ENCODE assay signal across 29 cellular contexts in genomic region chr5:154893381-154893780, GRCh38. TPM values are rescaled to one million over a fixed set of nuclear protein-coding genes. Genes with fewer than 3 reads are reported as not detected.
"Had no signal": no experiment of that assay in that cellular context is flagged by ENCODE, and none has a peak within 500 bp of the region (broad histone marks: within the 10 kb centered on the region; RNA-seq: fewer than 3 reads in every experiment).

No MANE protein-coding gene starts in this region.

- ATAC-seq: activated CD4-positive, alpha-beta T cell treated with anti-CD3 and anti-CD28 coated beads for 36 hours; activated T-cell treated with anti-CD3 and anti-CD28 coated beads, Interleukin-2, amount 50 U/mL, for 72 hours; foreskin keratinocyte; gastrocnemius medialis; heart left ventricle; T-helper 17 cell had no signal

- DNase-seq: activated CD4-positive, alpha-beta T cell treated with anti-CD3 and anti-CD28 coated beads for 36 hours; activated CD4-positive, alpha-beta T cell treated with anti-CD3 and anti-CD28 coated beads, Interleukin-2, amount 10 ng/mL, durations not matched to agents 7 days and 5 days; activated CD4-positive, alpha-beta T cell treated with anti-CD3 and anti-CD28 coated beads, Interleukin-2, amount 50 U/mL, for 48 hours; activated CD4-positive, CD25-positive, alpha-beta regulatory T cell; activated CD4-positive, CD25-positive, alpha-beta regulatory T cell treated with anti-CD3 and anti-CD28 coated beads, Interleukin-2, amount 50 U/mL, for 72 hours; activated CD8-positive, alpha-beta memory T cell treated with anti-CD3 and anti-CD28 coated beads, Interleukin-2, amount 50 U/mL, for 48 hours; activated gamma-delta T cell; activated naive CD4-positive, alpha-beta T cell treated with anti-CD3 and anti-CD28 coated beads for 36 hours; activated T-cell treated with anti-CD3 and anti-CD28 coated beads for 4 hours; activated T-cell treated with anti-CD3 and anti-CD28 coated beads, Interleukin-2, amount 50 U/mL, for 24 hours; activated T-cell treated with anti-CD3 and anti-CD28 coated beads, Interleukin-2, amount 50 U/mL, for 72 hours; amniotic stem cell; anterior cingulate cortex; brain microvascular endothelial cell; dorsolateral prefrontal cortex; effector memory CD4-positive, alpha-beta T cell; endodermal cell; erythroblast; foreskin keratinocyte; gastrocnemius medialis; glutamatergic neuron; heart left ventricle; T-helper 1 cell; T-helper 17 cell; T1000 had no signal

- H3K4me1 Mint-ChIP-seq: activated CD4-positive, alpha-beta T cell treated with anti-CD3 and anti-CD28 coated beads for 36 hours; central memory CD8-positive, alpha-beta T cell; T-helper 17 cell had no signal

- H3K4me3 Mint-ChIP-seq: activated CD4-positive, alpha-beta T cell treated with anti-CD3 and anti-CD28 coated beads for 36 hours; activated CD4-positive, alpha-beta T cell treated with anti-CD3 and anti-CD28 coated beads, Interleukin-2, amount 10 ng/mL, durations not matched to agents 7 days and 5 days; activated naive CD4-positive, alpha-beta T cell treated with anti-CD3 and anti-CD28 coated beads for 36 hours; activated naive CD8-positive, alpha-beta T cell; activated T-cell treated with anti-CD3 and anti-CD28 coated beads, Interleukin-2, amount 50 U/mL, for 24 hours; activated T-cell treated with anti-CD3 and anti-CD28 coated beads, Interleukin-2, amount 50 U/mL, for 72 hours; central memory CD8-positive, alpha-beta T cell; dendritic cell treated with granulocyte-macrophage colony-stimulating factor and Interleukin-4, amounts not matched to agents 40 ng/mL and 50 ng/mL, for 4 days; endodermal cell; T-helper 17 cell; T-helper 2 cell treated with Interferon-gamma antibody and Interleukin-4, amounts not matched to agents 5 μg/mL and 100 μg/mL, for 36 hours had no signal

- H3K9me3 Mint-ChIP-seq: activated CD4-positive, alpha-beta T cell treated with anti-CD3 and anti-CD28 coated beads, Interleukin-2, amount 10 ng/mL, durations not matched to agents 7 days and 5 days; activated naive CD4-positive, alpha-beta T cell treated with anti-CD3 and anti-CD28 coated beads for 36 hours; activated T-cell treated with anti-CD3 and anti-CD28 coated beads, Interleukin-2, amount 50 U/mL, for 24 hours; activated T-cell treated with anti-CD3 and anti-CD28 coated beads, Interleukin-2, amount 50 U/mL, for 72 hours; central memory CD8-positive, alpha-beta T cell; endodermal cell; T-helper 2 cell treated with Interferon-gamma antibody and Interleukin-4, amounts not matched to agents 5 μg/mL and 100 μg/mL, for 36 hours had no signal

- H3K27ac Mint-ChIP-seq: activated CD4-positive, alpha-beta T cell treated with anti-CD3 and anti-CD28 coated beads for 36 hours; activated CD4-positive, alpha-beta T cell treated with anti-CD3 and anti-CD28 coated beads, Interleukin-2, amount 10 ng/mL, durations not matched to agents 7 days and 5 days; activated naive CD4-positive, alpha-beta T cell treated with anti-CD3 and anti-CD28 coated beads for 36 hours; activated naive CD8-positive, alpha-beta T cell; activated T-cell treated with anti-CD3 and anti-CD28 coated beads, Interleukin-2, amount 50 U/mL, for 24 hours; activated T-cell treated with anti-CD3 and anti-CD28 coated beads, Interleukin-2, amount 50 U/mL, for 72 hours; dendritic cell treated with granulocyte-macrophage colony-stimulating factor and Interleukin-4, amounts not matched to agents 40 ng/mL and 50 ng/mL, for 4 days; endodermal cell; T-helper 17 cell; T-helper 2 cell treated with Interferon-gamma antibody and Interleukin-4, amounts not matched to agents 5 μg/mL and 100 μg/mL, for 36 hours had no signal

- H3K27me3 Mint-ChIP-seq: activated CD4-positive, alpha-beta T cell treated with anti-CD3 and anti-CD28 coated beads for 36 hours; activated CD4-positive, alpha-beta T cell treated with anti-CD3 and anti-CD28 coated beads, Interleukin-2, amount 10 ng/mL, durations not matched to agents 7 days and 5 days; activated naive CD8-positive, alpha-beta T cell; activated T-cell treated with anti-CD3 and anti-CD28 coated beads, Interleukin-2, amount 50 U/mL, for 24 hours; central memory CD8-positive, alpha-beta T cell; dendritic cell treated with granulocyte-macrophage colony-stimulating factor and Interleukin-4, amounts not matched to agents 40 ng/mL and 50 ng/mL, for 4 days; T-helper 17 cell had no signal

RNA-seq across cellular contexts. Expression of gene FAXDC2, which starts 43.0 kb away (rescaled TPM):
- total RNA-seq: activated CD4-positive, alpha-beta T cell treated with anti-CD3 and anti-CD28 coated beads, Interleukin-2, amount 10 ng/mL, durations not matched to agents 7 days and 5 days; activated naive CD4-positive, alpha-beta T cell treated with anti-CD3 and anti-CD28 coated beads for 36 hours had no signal
